1 cellular context compared by ENCODE assay signal in genomic region chr4:6732441-6733357, GRCh38.
TF ChIP-seq lines count a peak whose summit lies in the region.

No MANE protein-coding gene starts in this region.

TF ChIP-seq in HepG2, 621 proteins besides CTCF, POLR2A, EP300 and RAD21 (continued from another document and continues in another):
- no peak for TF ChIP-seq MNT (IDR thresholded peaks at IDR 0.05)
- no peak for TF ChIP-seq FOXP1 (IDR thresholded peaks at IDR 0.05)
- no peak; the same call in 1 of the 2 replicates for TF ChIP-seq FOXP1 (CRISPR knock-in tag; IDR thresholded peaks at IDR 0.05)
- peak; percentile 84; the same call in 1 of the 2 replicates for TF ChIP-seq ZBED4 (CRISPR knock-in tag; IDR thresholded peaks at IDR 0.05; ENCODE audit: borderline replicate concordance)
- 0 out of 2 replicates have a peak, but pooled peaks have one; percentile 0 for TF ChIP-seq BRF2 (CRISPR knock-in tag; IDR thresholded peaks at IDR 0.05)
- TF ChIP-seq ZNF781 (CRISPR knock-in tag; IDR thresholded peaks at IDR 0.05; ENCODE audit: borderline replicate concordance, not compliant biosample characterization): peak; percentile 56
- 0 out of 2 replicates have a peak, but pooled peaks have one; percentile 43 for TF ChIP-seq MEIS2 (CRISPR knock-in tag; IDR thresholded peaks at IDR 0.05)
- no peak for TF ChIP-seq ZNF7 (CRISPR knock-in tag; IDR thresholded peaks at IDR 0.05)
- TF ChIP-seq ZNF839 (CRISPR knock-in tag; IDR thresholded peaks at IDR 0.05; ENCODE audit: borderline replicate concordance): 0 out of 2 replicates have a peak, but pooled peaks have one; percentile 23
- TF ChIP-seq ZMYM3 (CRISPR knock-in tag; IDR thresholded peaks at IDR 0.05): peak; percentile 51; the same call in 1 of the 2 replicates
- 0 out of 2 replicates have a peak, but pooled peaks have one; percentile 69 for TF ChIP-seq ZBTB43 (CRISPR knock-in tag; conservative IDR thresholded peaks at IDR 0.05)
- TF ChIP-seq SPEN (CRISPR knock-in tag; IDR thresholded peaks at IDR 0.05; ENCODE audit: low read depth): no peak
- no peak for TF ChIP-seq WIZ (CRISPR knock-in tag; IDR thresholded peaks at IDR 0.05)
- TF ChIP-seq ZFP36L1 (CRISPR knock-in tag; IDR thresholded peaks at IDR 0.05): no peak
- no peak for TF ChIP-seq ATRX (CRISPR knock-in tag; IDR thresholded peaks at IDR 0.05; ENCODE audit: borderline replicate concordance)
- TF ChIP-seq NCOA2 (CRISPR knock-in tag; IDR thresholded peaks at IDR 0.05): peak; percentile 56; the same call in 1 of the 2 replicates
- no peak for TF ChIP-seq ATF1 (CRISPR knock-in tag; IDR thresholded peaks at IDR 0.05)
- TF ChIP-seq PRMT3 (CRISPR knock-in tag; IDR thresholded peaks at IDR 0.05; ENCODE audit: borderline replicate concordance, low read depth): no peak
- TF ChIP-seq HNF4A (CRISPR knock-in tag; IDR thresholded peaks at IDR 0.05): no peak
- no peak for TF ChIP-seq SP5 (CRISPR knock-in tag; IDR thresholded peaks at IDR 0.05; ENCODE audit: borderline replicate concordance, low read depth)
- no peak for TF ChIP-seq SAFB2 (CRISPR knock-in tag; IDR thresholded peaks at IDR 0.05; ENCODE audit: borderline replicate concordance, low read depth)
- TF ChIP-seq TOPORS (CRISPR knock-in tag; IDR thresholded peaks at IDR 0.05): no peak
- no peak for TF ChIP-seq KDM4B (CRISPR knock-in tag; IDR thresholded peaks at IDR 0.05)
- no peak for TF ChIP-seq KDM6A (CRISPR knock-in tag; IDR thresholded peaks at IDR 0.05; ENCODE audit: low read depth)
- no peak for TF ChIP-seq ZNF652 (CRISPR knock-in tag; IDR thresholded peaks at IDR 0.05; ENCODE audit: borderline replicate concordance, low read depth)
- TF ChIP-seq SAP130 (CRISPR knock-in tag; IDR thresholded peaks at IDR 0.05; ENCODE audit: low read depth): peak; percentile 86
- peak; percentile 94 for TF ChIP-seq TFAP4 (IDR thresholded peaks at IDR 0.05; ENCODE audit: borderline replicate concordance, low read depth)
- no peak for TF ChIP-seq SP4 (CRISPR knock-in tag; IDR thresholded peaks at IDR 0.05)
- TF ChIP-seq ZNF577 (CRISPR knock-in tag; IDR thresholded peaks at IDR 0.05; ENCODE audit: borderline replicate concordance, low read depth): no peak
- no peak for TF ChIP-seq CHCHD3 (CRISPR knock-in tag; IDR thresholded peaks at IDR 0.05)
- no peak for TF ChIP-seq PCBP1 (IDR thresholded peaks at IDR 0.05; ENCODE audit: borderline replicate concordance, low read depth, low read length)
- no peak for TF ChIP-seq ZNF784 (CRISPR knock-in tag; IDR thresholded peaks at IDR 0.05; ENCODE audit: borderline replicate concordance)
- TF ChIP-seq ZNF18 (CRISPR knock-in tag; IDR thresholded peaks at IDR 0.05; ENCODE audit: insufficient replicate concordance): no peak
- TF ChIP-seq SMAD1 (CRISPR knock-in tag; IDR thresholded peaks at IDR 0.05; ENCODE audit: borderline replicate concordance, low read depth): no peak
- no peak; the same call in 1 of the 2 replicates for TF ChIP-seq ZNF704 (CRISPR knock-in tag; IDR thresholded peaks at IDR 0.05; ENCODE audit: borderline replicate concordance)
- TF ChIP-seq KLF6 (CRISPR knock-in tag; IDR thresholded peaks at IDR 0.05): peak; percentile 36; the same call in 1 of the 2 replicates
- TF ChIP-seq KDM5A (IDR thresholded peaks at IDR 0.05; ENCODE audit: borderline replicate concordance, low read length): no peak
- TF ChIP-seq SOX13 (IDR thresholded peaks at IDR 0.05): no peak
- TF ChIP-seq SOX13 (CRISPR knock-in tag; conservative IDR thresholded peaks at IDR 0.05 in 1 of 2, IDR thresholded peaks at IDR 0.05 in 1 of 2): peak in 1 of 2 experiments; percentile 24; a peak in 1 of 4 replicates
- no peak for TF ChIP-seq KLF13 (CRISPR knock-in tag; IDR thresholded peaks at IDR 0.05)
- peak; percentile 8; the same call in 1 of the 2 replicates for TF ChIP-seq NCOA1 (CRISPR knock-in tag; IDR thresholded peaks at IDR 0.05)
- no peak for TF ChIP-seq DZIP1 (CRISPR knock-in tag; IDR thresholded peaks at IDR 0.05)
- TF ChIP-seq ZNF687 (CRISPR knock-in tag; IDR thresholded peaks at IDR 0.05): peak; percentile 81
- no peak; the same call in 1 of the 2 replicates for TF ChIP-seq ZIK1 (CRISPR knock-in tag; IDR thresholded peaks at IDR 0.05; ENCODE audit: borderline replicate concordance, low read depth)
